17 cellular contexts compared by ENCODE assay signal in the genomic region with DNA sequence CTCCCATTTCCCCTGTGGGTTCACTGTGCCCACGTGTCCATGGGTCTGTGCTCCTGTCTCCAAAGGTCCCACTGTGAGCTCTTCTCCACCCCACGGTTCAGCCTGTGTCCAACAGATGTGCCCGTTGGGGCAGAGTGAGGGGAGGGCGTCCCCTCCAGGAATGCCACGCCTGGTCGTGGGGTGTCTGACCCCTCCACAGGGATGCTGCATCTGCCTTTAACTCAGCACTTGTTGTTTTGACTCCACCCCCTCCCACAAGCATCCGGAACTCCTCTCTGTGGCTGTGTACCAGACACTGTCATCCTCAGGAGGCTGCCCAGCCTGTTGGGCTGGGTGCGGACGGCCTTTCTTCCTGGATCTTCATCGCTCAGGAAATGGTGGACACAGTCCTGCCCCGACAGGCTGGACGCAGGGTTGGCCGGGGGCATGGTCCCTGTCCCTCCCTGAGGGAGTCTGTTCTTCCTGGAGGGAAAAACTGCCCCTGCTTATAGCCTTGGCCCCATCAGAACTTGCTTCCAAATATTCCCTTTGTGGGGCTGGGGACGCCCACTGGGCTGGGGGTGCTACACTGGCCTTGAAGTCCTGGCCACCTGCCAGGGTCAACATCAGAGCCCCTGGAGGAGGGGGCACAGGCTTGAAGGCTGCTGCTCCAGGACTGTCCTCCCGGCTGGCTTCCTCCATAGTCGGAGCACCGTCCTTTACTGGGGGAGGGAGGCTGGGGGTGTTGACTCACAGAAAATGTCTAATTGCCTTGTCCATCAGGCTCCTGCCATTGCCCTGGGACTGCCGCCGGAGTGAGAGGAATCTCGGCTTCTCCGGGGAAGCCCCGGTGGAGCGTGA.
"Had no signal": no experiment of that assay in that cellular context is flagged by ENCODE, and none has a peak within 500 bp of the region (broad histone marks: within the 10 kb centered on the region; RNA-seq: fewer than 3 reads in every experiment).

No MANE protein-coding gene starts in this region.

- DNase-seq: activated B cell treated with CpG ODN at 0.5 μM for 24 hours; activated CD4-positive, alpha-beta memory T cell treated with anti-CD3 and anti-CD28 coated beads for 36 hours; activated CD4-positive, alpha-beta T cell treated with anti-CD3 and anti-CD28 coated beads for 4 hours; activated T-cell treated with anti-CD3 and anti-CD28 coated beads for 4 hours; gastrocnemius medialis; mesenchymal stem cell; stomach; T-helper 1 cell; T-helper 9 cell had no signal

- H3K27me3 Mint-ChIP-seq: activated B cell treated with CpG ODN at 0.5 μM for 24 hours; activated naive CD8-positive, alpha-beta T cell had no signal

- H3K36me3 ChIP-seq: cardiac muscle cell, gastrocnemius medialis, heart right ventricle, neutrophil, stomach had no signal

- H3K4me1 Mint-ChIP-seq: activated B cell treated with CpG ODN at 0.5 μM for 24 hours; naive thymus-derived CD8-positive, alpha-beta T cell had no signal

- H3K79me2 ChIP-seq: parathyroid adenoma had no signal

- H3K9ac ChIP-seq: parathyroid adenoma had no signal

- H3K4me1 ChIP-seq: gastrocnemius medialis, heart right ventricle, parathyroid adenoma had no signal

- ATAC-seq: gastrocnemius medialis; heart right ventricle; naive thymus-derived CD8-positive, alpha-beta T cell had no signal

- H3K27ac ChIP-seq: cardiac muscle cell, gastrocnemius medialis, heart right ventricle, neutrophil, parathyroid adenoma, stomach had no signal

- H3K4me3 ChIP-seq: cardiac muscle cell, gastrocnemius medialis, heart right ventricle, stomach had no signal

- H3K4me3 Mint-ChIP-seq: activated B cell treated with CpG ODN at 0.5 μM for 24 hours; activated CD4-positive, alpha-beta memory T cell treated with anti-CD3 and anti-CD28 coated beads for 36 hours; activated naive CD8-positive, alpha-beta T cell; activated T-helper 1 cell treated with anti-CD3 and anti-CD28 coated beads, Interleukin-12 subunit alpha, Interleukin-12 subunit beta, Interleukin-2, Interleukin-4 antibody, amounts not matched to agents 30 ng/mL and 10 ng/mL and 1 ng/mL, durations not matched to agents 14 hours and 24 hours and 36 hours; naive thymus-derived CD8-positive, alpha-beta T cell; type B pancreatic cell had no signal

- H3K27ac Mint-ChIP-seq: activated B cell treated with CpG ODN at 0.5 μM for 24 hours; activated CD4-positive, alpha-beta memory T cell treated with anti-CD3 and anti-CD28 coated beads for 36 hours; activated naive CD8-positive, alpha-beta T cell; activated T-helper 1 cell treated with anti-CD3 and anti-CD28 coated beads, Interleukin-12 subunit alpha, Interleukin-12 subunit beta, Interleukin-2, Interleukin-4 antibody, amounts not matched to agents 30 ng/mL and 10 ng/mL and 1 ng/mL, durations not matched to agents 14 hours and 24 hours and 36 hours; naive thymus-derived CD8-positive, alpha-beta T cell; type B pancreatic cell had no signal

- H3K36me3 Mint-ChIP-seq: activated CD4-positive, alpha-beta memory T cell treated with anti-CD3 and anti-CD28 coated beads for 36 hours; activated naive CD8-positive, alpha-beta T cell; naive thymus-derived CD8-positive, alpha-beta T cell; type B pancreatic cell had no signal

- H2AFZ ChIP-seq: parathyroid adenoma had no signal

- H3K27me3 ChIP-seq: cardiac muscle cell, neutrophil had no signal

- H3K9me3 ChIP-seq: gastrocnemius medialis, neutrophil had no signal
